ENCODE assay signal across 20 cellular contexts in the genomic region with DNA sequence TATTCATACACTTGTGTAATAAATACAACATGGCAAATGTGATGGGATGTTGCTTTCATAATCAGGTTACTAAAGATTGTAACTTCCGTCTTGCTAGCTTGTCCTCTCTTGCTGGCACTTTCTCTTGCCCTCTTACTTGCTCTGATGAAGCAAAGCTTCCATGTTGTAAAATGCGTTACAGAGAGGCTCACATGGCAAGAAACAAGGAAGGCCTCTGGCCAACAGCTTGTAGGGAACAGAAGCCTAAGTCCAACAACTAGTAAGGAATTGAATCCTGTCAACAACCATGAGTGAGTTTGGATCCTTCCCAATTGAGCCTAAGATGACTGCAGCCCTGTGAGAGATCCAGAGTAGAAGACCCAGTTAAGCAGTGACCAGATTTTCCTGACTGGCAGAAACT.
"Had no signal": no experiment of that assay in that cellular context is flagged by ENCODE, and none has a peak within 500 bp of the region (broad histone marks: within the 10 kb centered on the region; RNA-seq: fewer than 3 reads in every experiment).

No MANE protein-coding gene starts in this region.

- H3K9ac ChIP-seq: SK-N-SH had no signal

- H3K36me3 ChIP-seq: pancreas, suprapubic skin had no signal

- H3K4me1 Mint-ChIP-seq: neural crest cell had no signal

- H3K4me1 ChIP-seq: ascending aorta, pancreas, suprapubic skin, upper lobe of left lung had no signal

- ATAC-seq: activated naive CD8-positive, alpha-beta T cell treated with anti-CD3 and anti-CD28 coated beads, Interleukin-2, amount 50 U/mL, for 24 hours; esophagus mucosa; left lobe of liver; pancreas had no signal

- H3K27me3 ChIP-seq: ascending aorta, pancreas, suprapubic skin, upper lobe of left lung had no signal

- H3K27ac Mint-ChIP-seq: activated CD4-positive, alpha-beta T cell treated with anti-CD3 and anti-CD28 coated beads, Interleukin-2, amount 10 ng/mL, durations not matched to agents 7 days and 5 days; activated naive CD8-positive, alpha-beta T cell treated with anti-CD3 and anti-CD28 coated beads, Interleukin-2, amount 50 U/mL, for 24 hours; T-helper 1 cell treated with Interleukin-12 subunit alpha and Interleukin-12 subunit beta and Interleukin-4 antibody, amounts not matched to agents 30 μg/mL and 1 μg/mL, for 36 hours had no signal

- H3K27me3 Mint-ChIP-seq: activated CD4-positive, alpha-beta T cell treated with anti-CD3 and anti-CD28 coated beads, Interleukin-2, amount 10 ng/mL, durations not matched to agents 7 days and 5 days; activated naive CD8-positive, alpha-beta T cell treated with anti-CD3 and anti-CD28 coated beads, Interleukin-2, amount 50 U/mL, for 24 hours; activated T-cell treated with anti-CD3 and anti-CD28 coated beads, Interleukin-2, amount 50 U/mL, for 24 hours had no signal

- DNase-seq: activated CD4-positive, alpha-beta T cell treated with anti-CD3 and anti-CD28 coated beads, Interleukin-2, amount 10 ng/mL, durations not matched to agents 7 days and 5 days; activated CD4-positive, CD25-positive, alpha-beta regulatory T cell; activated naive CD8-positive, alpha-beta T cell treated with anti-CD3 and anti-CD28 coated beads, Interleukin-2, amount 50 U/mL, for 24 hours; activated T-cell treated with anti-CD3 and anti-CD28 coated beads, Interleukin-2, amount 50 U/mL, for 24 hours; foreskin fibroblast; head of caudate nucleus; islet precursor cell; mesendoderm; pancreas; retina; SK-N-SH; stimulated activated naive CD4-positive, alpha-beta T cell treated with Interleukin-2 at 50 U/mL for 16 hours; upper lobe of left lung had no signal

- H3K4me3 ChIP-seq: ascending aorta, pancreas, smooth muscle cell, suprapubic skin, upper lobe of left lung had no signal

- H3K4me3 Mint-ChIP-seq: activated CD4-positive, alpha-beta T cell treated with anti-CD3 and anti-CD28 coated beads, Interleukin-2, amount 10 ng/mL, durations not matched to agents 7 days and 5 days; activated naive CD8-positive, alpha-beta T cell treated with anti-CD3 and anti-CD28 coated beads, Interleukin-2, amount 50 U/mL, for 24 hours; activated T-cell treated with anti-CD3 and anti-CD28 coated beads, Interleukin-2, amount 50 U/mL, for 24 hours; neural crest cell; T-helper 1 cell treated with Interleukin-12 subunit alpha and Interleukin-12 subunit beta and Interleukin-4 antibody, amounts not matched to agents 30 μg/mL and 1 μg/mL, for 36 hours had no signal

- H3K27ac ChIP-seq: ascending aorta, pancreas, suprapubic skin, upper lobe of left lung had no signal

- H3K9me3 ChIP-seq: pancreas, suprapubic skin, upper lobe of left lung had no signal
